In the genomic region with DNA sequence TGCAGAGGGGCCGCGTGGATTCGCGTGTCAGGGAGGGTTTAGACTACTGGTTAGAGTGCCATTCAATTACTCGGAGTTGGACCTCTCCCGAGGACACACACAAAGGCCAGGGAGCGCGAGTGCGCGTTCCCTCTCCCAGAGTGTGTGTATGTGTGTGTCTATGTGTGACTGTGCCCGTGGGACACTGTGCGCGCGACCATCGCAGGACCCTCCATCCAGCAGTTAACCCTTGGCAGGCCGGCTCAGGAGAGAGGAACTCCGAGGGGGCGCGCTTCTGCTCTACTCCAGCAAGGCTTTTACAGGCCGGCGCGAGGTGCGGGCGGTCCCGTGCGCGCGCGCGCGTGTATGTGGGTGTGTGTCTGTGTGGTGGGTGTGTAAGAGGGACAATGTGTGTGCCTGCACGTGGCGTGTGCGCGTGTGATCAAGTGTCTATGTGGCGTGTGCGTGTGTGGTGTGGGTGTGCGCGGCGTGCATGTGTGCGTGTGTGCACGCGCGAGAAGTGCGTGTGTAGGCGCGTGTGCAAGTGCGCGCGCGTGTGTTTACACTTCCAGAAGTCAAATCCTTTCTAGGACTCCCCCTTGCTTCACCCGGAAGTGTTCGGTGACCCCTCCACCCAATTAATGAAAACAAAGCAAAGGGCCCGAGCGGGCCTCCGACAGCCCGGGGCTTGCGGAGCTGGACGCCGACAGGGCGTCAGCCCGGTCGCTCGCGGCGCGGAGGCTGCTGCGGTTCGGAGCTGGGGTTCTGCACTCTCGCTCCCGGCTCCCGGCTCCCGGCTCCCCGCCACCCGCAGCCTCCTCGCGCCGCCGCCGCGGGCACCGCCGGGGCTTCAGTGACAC, we compare ENCODE assay signal across 8 cellular contexts.
DNase-seq lines count a peak whose midpoint lies in the region; ATAC-seq and TF ChIP-seq lines count a peak whose summit lies in the region.

No MANE protein-coding gene starts in this region.

- H3K36me3 Mint-ChIP-seq in activated naive CD4-positive, alpha-beta T cell treated with anti-CD3 and anti-CD28 coated beads, Interleukin-2, amount 50 U/mL, for 24 hours = no peaks in the 10 kb centered on the region
- no peaks in the 10 kb centered on the region for H3K36me3 Mint-ChIP-seq in activated naive CD8-positive, alpha-beta T cell treated with anti-CD3 and anti-CD28 coated beads, Interleukin-2, amount 50 U/mL, for 24 hours (ENCODE audit: low read depth)
- no peaks in the 10 kb centered on the region for H3K36me3 Mint-ChIP-seq in progenitor cell of endocrine pancreas (ENCODE audit: insufficient read depth)

- H3K4me1 ChIP-seq in left ventricle myocardium inferior = peaks cover 14% of the 10 kb centered on the region

- H3K9me3 Mint-ChIP-seq in activated naive CD4-positive, alpha-beta T cell treated with anti-CD3 and anti-CD28 coated beads, Interleukin-2, amount 50 U/mL, for 24 hours = no peaks in the 10 kb centered on the region
- no peaks in the 10 kb centered on the region for H3K9me3 Mint-ChIP-seq in activated naive CD8-positive, alpha-beta T cell treated with anti-CD3 and anti-CD28 coated beads, Interleukin-2, amount 50 U/mL, for 24 hours
- H3K9me3 Mint-ChIP-seq in progenitor cell of endocrine pancreas (ENCODE audit: low read depth) = no peaks in the 10 kb centered on the region

- no peak overlapping the region for H3K27ac Mint-ChIP-seq in activated naive CD4-positive, alpha-beta T cell treated with anti-CD3 and anti-CD28 coated beads, Interleukin-2, amount 50 U/mL, for 24 hours
- H3K27ac Mint-ChIP-seq in activated naive CD8-positive, alpha-beta T cell treated with anti-CD3 and anti-CD28 coated beads, Interleukin-2, amount 50 U/mL, for 24 hours = no peak overlapping the region
- peak overlapping the region; percentile 80 for H3K27ac Mint-ChIP-seq in progenitor cell of endocrine pancreas

- no peak for DNase-seq in activated naive CD4-positive, alpha-beta T cell treated with anti-CD3 and anti-CD28 coated beads, Interleukin-2, amount 50 U/mL, for 16 hours
- peak; percentile 22 for DNase-seq in activated naive CD8-positive, alpha-beta T cell treated with anti-CD3 and anti-CD28 coated beads, Interleukin-2, amount 50 U/mL, for 24 hours
- DNase-seq in left ventricle myocardium inferior = no peak
- peak; percentile 27 for DNase-seq in progenitor cell of endocrine pancreas (ENCODE audit: low spot score, unreplicated experiment)
- DNase-seq in RKO (ENCODE audit: low spot score) = no peak

- peaks cover 13% of the 10 kb centered on the region for H3K4me1 Mint-ChIP-seq in activated naive CD4-positive, alpha-beta T cell treated with anti-CD3 and anti-CD28 coated beads, Interleukin-2, amount 50 U/mL, for 24 hours
- peaks cover 17% of the 10 kb centered on the region for H3K4me1 Mint-ChIP-seq in activated naive CD8-positive, alpha-beta T cell treated with anti-CD3 and anti-CD28 coated beads, Interleukin-2, amount 50 U/mL, for 24 hours
- H3K4me1 Mint-ChIP-seq in progenitor cell of endocrine pancreas (ENCODE audit: low read depth) = peaks cover 14% of the 10 kb centered on the region

- peaks cover 36% of the 10 kb centered on the region for H3K27me3 ChIP-seq in left ventricle myocardium inferior (ENCODE audit: low read depth)

- H3K9me3 ChIP-seq in left ventricle myocardium inferior (replicated peaks) = no peaks in the 10 kb centered on the region

- intact Hi-C loops in left ventricle myocardium inferior (cut with micrococcal nuclease) = no loop called here

- peak overlapping the region; percentile 85 for H3K4me3 Mint-ChIP-seq in activated naive CD4-positive, alpha-beta T cell treated with anti-CD3 and anti-CD28 coated beads, Interleukin-2, amount 50 U/mL, for 24 hours
- H3K4me3 Mint-ChIP-seq in activated naive CD8-positive, alpha-beta T cell treated with anti-CD3 and anti-CD28 coated beads, Interleukin-2, amount 50 U/mL, for 24 hours = peak overlapping the region; percentile 68
- peak overlapping the region; percentile 81 for H3K4me3 Mint-ChIP-seq in progenitor cell of endocrine pancreas (ENCODE audit: low read depth)

- no peaks in the 10 kb centered on the region for H3K36me3 ChIP-seq in left ventricle myocardium inferior

- peak overlapping the region; percentile 21 for H3K27ac ChIP-seq in left ventricle myocardium inferior (replicated peaks)

- H3K4me3 ChIP-seq in left ventricle myocardium inferior = peak overlapping the region; percentile 71

- H3K27me3 Mint-ChIP-seq in activated naive CD4-positive, alpha-beta T cell treated with anti-CD3 and anti-CD28 coated beads, Interleukin-2, amount 50 U/mL, for 24 hours = peaks cover 14% of the 10 kb centered on the region
- H3K27me3 Mint-ChIP-seq in activated naive CD8-positive, alpha-beta T cell treated with anti-CD3 and anti-CD28 coated beads, Interleukin-2, amount 50 U/mL, for 24 hours = peaks cover 5% of the 10 kb centered on the region
- H3K27me3 Mint-ChIP-seq in progenitor cell of endocrine pancreas = peaks cover 72% of the 10 kb centered on the region

- no peak for TF ChIP-seq CTCF in left ventricle myocardium inferior (IDR thresholded peaks at IDR 0.05; ENCODE audit: borderline replicate concordance)
- TF ChIP-seq CTCF in progenitor cell of endocrine pancreas (IDR thresholded peaks at IDR 0.05; ENCODE audit: unreplicated experiment) = no peak

- no peak for ATAC-seq in activated naive CD8-positive, alpha-beta T cell treated with anti-CD3 and anti-CD28 coated beads, Interleukin-2, amount 50 U/mL, for 24 hours
- no peak for ATAC-seq in HG02885 (IDR thresholded peaks at IDR 0.05; ENCODE audit: poor library complexity, unreplicated experiment)
- no peak for ATAC-seq in GM18511 (IDR thresholded peaks at IDR 0.05; ENCODE audit: unreplicated experiment)

Comparison
In these comparisons a context has a peak if more than half of its experiments do, and no peak if none do; other contexts are left out.
1. DNase-seq: peak in activated naive CD8-positive, alpha-beta T cell treated with anti-CD3 and anti-CD28 coated beads, Interleukin-2, amount 50 U/mL, for 24 hours (single experiment) and progenitor cell of endocrine pancreas (single experiment); none in activated naive CD4-positive, alpha-beta T cell treated with anti-CD3 and anti-CD28 coated beads, Interleukin-2, amount 50 U/mL, for 16 hours (single experiment), left ventricle myocardium inferior (single experiment) and RKO (single experiment).
2. Peak in every context shown above with its lines, with median percentiles within 50 percentile points of each other: H3K4me3 Mint-ChIP-seq.